Comparison of ENCODE assay signal across 1 cellular context in the genomic region with DNA sequence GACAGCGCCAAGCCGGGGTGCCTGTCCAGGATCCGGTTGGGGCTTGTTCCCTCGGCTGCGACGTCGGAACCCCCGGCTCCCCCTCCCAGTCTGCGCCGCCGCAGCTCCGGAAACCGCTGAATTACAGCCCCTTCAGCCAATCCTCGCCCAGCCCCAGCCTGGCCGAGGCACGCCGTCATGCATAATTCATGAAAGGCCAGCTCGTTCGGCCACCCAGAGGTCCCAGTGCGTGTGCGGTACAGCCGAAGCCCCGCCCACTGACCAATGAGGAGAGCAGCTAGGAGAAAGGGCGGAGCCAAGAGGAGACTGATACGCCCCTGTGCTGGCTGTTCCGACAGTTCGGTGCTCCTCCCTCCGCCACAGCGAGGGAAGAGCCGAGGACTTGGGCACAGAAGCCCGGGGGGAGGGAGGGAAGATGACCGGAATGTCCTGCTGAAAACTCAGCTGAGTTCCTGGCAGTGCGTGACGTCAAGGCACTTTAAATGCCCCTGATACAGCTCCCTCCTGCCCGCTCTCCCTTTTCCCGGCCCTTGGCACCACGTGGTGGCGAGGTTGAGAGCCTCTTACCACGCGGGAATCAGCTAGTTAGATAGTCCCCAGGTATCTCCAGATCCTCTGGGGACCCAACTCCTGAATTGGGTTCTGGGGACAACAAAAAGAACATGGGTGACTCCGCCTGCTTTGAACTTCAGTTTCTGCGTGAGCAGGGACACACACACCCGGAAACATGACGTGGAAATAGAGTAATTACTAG.
TF ChIP-seq lines count a peak whose summit lies in the region.

A gene (minus strand): TSS at position 62 of the 754 bp plus-strand sequence. CDS start 39,926 bp downstream, outside the sequence.

TF ChIP-seq in WTC11, 78 proteins besides CTCF, POLR2A, EP300 and RAD21 (continued from another document):
- TF ChIP-seq, protein P1, sequence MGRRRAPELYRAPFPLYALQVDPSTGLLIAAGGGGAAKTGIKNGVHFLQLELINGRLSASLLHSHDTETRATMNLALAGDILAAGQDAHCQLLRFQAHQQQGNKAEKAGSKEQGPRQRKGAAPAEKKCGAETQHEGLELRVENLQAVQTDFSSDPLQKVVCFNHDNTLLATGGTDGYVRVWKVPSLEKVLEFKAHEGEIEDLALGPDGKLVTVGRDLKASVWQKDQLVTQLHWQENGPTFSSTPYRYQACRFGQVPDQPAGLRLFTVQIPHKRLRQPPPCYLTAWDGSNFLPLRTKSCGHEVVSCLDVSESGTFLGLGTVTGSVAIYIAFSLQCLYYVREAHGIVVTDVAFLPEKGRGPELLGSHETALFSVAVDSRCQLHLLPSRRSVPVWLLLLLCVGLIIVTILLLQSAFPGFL (CRISPR knock-in tag; IDR thresholded peaks at IDR 0.05; ENCODE audit: borderline replicate concordance): no peak
- TF ChIP-seq CREB1 (CRISPR knock-in tag; IDR thresholded peaks at IDR 0.05) (peak; percentile 64; the same call in 1 of the 2 replicates), SMAD3 (CRISPR knock-in tag; IDR thresholded peaks at IDR 0.05; ENCODE audit: borderline replicate concordance) (no peak), CREM (CRISPR knock-in tag; IDR thresholded peaks at IDR 0.05) (peak; percentile 89), NFATC4 (CRISPR knock-in tag; IDR thresholded peaks at IDR 0.05) (no peak), TCF7 (CRISPR knock-in tag; IDR thresholded peaks at IDR 0.05; ENCODE audit: low read depth) (no peak)
TF ChIP-seq in WTC11: peak in this region for 26.
